ENCODE assay signal across 12 cellular contexts in the genomic region with DNA sequence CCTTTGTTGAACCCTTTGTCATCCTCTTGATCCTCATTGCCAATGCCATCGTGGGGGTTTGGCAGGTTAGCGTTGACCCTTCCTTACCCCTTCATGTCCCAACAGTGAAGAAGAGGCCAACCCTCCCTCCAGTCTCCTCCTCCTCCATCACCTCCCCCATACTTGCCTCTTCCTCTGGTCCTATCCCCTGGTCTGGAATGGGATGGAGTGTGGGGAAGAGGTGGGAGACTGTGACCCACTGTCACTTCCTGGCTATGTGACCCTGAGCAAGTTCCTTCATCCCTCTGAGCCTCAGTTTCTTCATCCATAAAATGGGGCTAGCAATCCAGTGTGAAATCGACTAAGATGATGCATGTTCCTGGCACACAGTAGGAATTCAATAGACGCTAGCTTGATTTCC. TPM values are rescaled to one million over a fixed set of nuclear protein-coding genes. Genes with fewer than 3 reads are reported as not detected.
DNase-seq lines count a peak whose midpoint lies in the region; ATAC-seq and TF ChIP-seq lines count a peak whose summit lies in the region.
"Had no signal": no experiment of that assay in that cellular context is flagged by ENCODE, and none has a peak within 500 bp of the region (broad histone marks: within the 10 kb centered on the region; RNA-seq: fewer than 3 reads in every experiment).

No MANE protein-coding gene starts in this region.

- CTCF ChIA-PET in activated naive CD4-positive, alpha-beta T cell treated with anti-CD3 and anti-CD28 coated beads, Interleukin-2, amount 10 ng/mL, durations not matched to agents 7 days and 5 days (lab: Charles Lee): interaction anchor here (0.9 kb wide), 1 partner anchor 64 kb away, joined by 4 read pairs; no protein-coding TSS in a partner anchor

- H3K4me3 ChIP-seq in heart left ventricle: no peak overlapping the region

- no peaks in the 10 kb centered on the region for H3K9me3 Mint-ChIP-seq in activated naive CD4-positive, alpha-beta T cell treated with anti-CD3 and anti-CD28 coated beads, Interleukin-2, amount 10 ng/mL, durations not matched to agents 7 days and 5 days
- peaks cover 7% of the 10 kb centered on the region for H3K9me3 Mint-ChIP-seq in glutamatergic neuron (ENCODE audit: unreplicated experiment)
- no peaks in the 10 kb centered on the region for H3K9me3 Mint-ChIP-seq in stimulated activated effector memory CD8-positive, alpha-beta T cell treated with anti-CD3 and anti-CD28 coated beads, Interleukin-12 subunit alpha, Interleukin-12 subunit beta, amount 100 ng/mL, for 72 hours

- H3K36me3 ChIP-seq in heart left ventricle: peaks cover 0 to 2% (median 0%) of the 10 kb centered on the region in 9 donors
- H3K36me3 ChIP-seq: breast epithelium had no signal

- H3K27me3 ChIP-seq in heart left ventricle: peaks cover 0 to 10% (median 0%) of the 10 kb centered on the region in 9 donors
- H3K27me3 ChIP-seq: breast epithelium had no signal

- peaks cover 4 to 16% (median 11%) of the 10 kb centered on the region in 12 donors for H3K4me1 ChIP-seq in heart left ventricle

- no peak for ATAC-seq in T-helper 17 cell
- ATAC-seq in stimulated activated effector memory CD8-positive, alpha-beta T cell treated with anti-CD3 and anti-CD28 coated beads, Interleukin-12 subunit alpha, Interleukin-12 subunit beta, amount 100 ng/mL, for 72 hours: no peak
- no peak for ATAC-seq in heart left ventricle

- intact Hi-C loops in heart left ventricle (cut with DNase I) (loop anchor here in 2 of 10 donors (5.0 kb wide), 2 partner anchors 41 to 61 kb away; no protein-coding TSS in a partner anchor), posterior cingulate gyrus (cut with DNase I) (no loop called here)

- no peak overlapping the region for H3K27ac Mint-ChIP-seq in activated naive CD4-positive, alpha-beta T cell treated with anti-CD3 and anti-CD28 coated beads, Interleukin-2, amount 10 ng/mL, durations not matched to agents 7 days and 5 days
- peak overlapping the region; percentile 37 for H3K27ac Mint-ChIP-seq in T-helper 17 cell
- H3K27ac Mint-ChIP-seq in glutamatergic neuron (ENCODE audit: unreplicated experiment): peak overlapping the region; percentile 77
- peak overlapping the region; percentile 88 for H3K27ac Mint-ChIP-seq in stimulated activated effector memory CD8-positive, alpha-beta T cell treated with anti-CD3 and anti-CD28 coated beads, Interleukin-12 subunit alpha, Interleukin-12 subunit beta, amount 100 ng/mL, for 72 hours

- peak overlapping the region; percentile 88 for H3K4me3 Mint-ChIP-seq in activated naive CD4-positive, alpha-beta T cell treated with anti-CD3 and anti-CD28 coated beads, Interleukin-2, amount 10 ng/mL, durations not matched to agents 7 days and 5 days
- H3K4me3 Mint-ChIP-seq in T-helper 17 cell (peak overlapping the region; percentile 88), glutamatergic neuron (ENCODE audit: unreplicated experiment) (peak overlapping the region; percentile 87)
- H3K4me3 Mint-ChIP-seq in stimulated activated effector memory CD8-positive, alpha-beta T cell treated with anti-CD3 and anti-CD28 coated beads, Interleukin-12 subunit alpha, Interleukin-12 subunit beta, amount 100 ng/mL, for 72 hours: peak overlapping the region; percentile 86

- TF ChIP-seq CTCF in glutamatergic neuron (IDR thresholded peaks at IDR 0.05; ENCODE audit: partially characterized antibody, unreplicated experiment): no peak
- no peak for TF ChIP-seq CTCF in heart left ventricle (IDR thresholded peaks at IDR 0.05)

- H3K27me3 Mint-ChIP-seq in activated naive CD4-positive, alpha-beta T cell treated with anti-CD3 and anti-CD28 coated beads, Interleukin-2, amount 10 ng/mL, durations not matched to agents 7 days and 5 days: peaks cover 10% of the 10 kb centered on the region
- H3K27me3 Mint-ChIP-seq in T-helper 17 cell (peaks cover 15% of the 10 kb centered on the region), glutamatergic neuron (ENCODE audit: unreplicated experiment) (peaks cover 14% of the 10 kb centered on the region)

- TF ChIP-seq POLR2A in heart left ventricle (IDR thresholded peaks at IDR 0.05): no peak

- peaks cover 34% of the 10 kb centered on the region for H3K4me1 Mint-ChIP-seq in activated naive CD4-positive, alpha-beta T cell treated with anti-CD3 and anti-CD28 coated beads, Interleukin-2, amount 10 ng/mL, durations not matched to agents 7 days and 5 days
- peaks cover 19% of the 10 kb centered on the region for H3K4me1 Mint-ChIP-seq in T-helper 17 cell
- H3K4me1 Mint-ChIP-seq in glutamatergic neuron (ENCODE audit: low read depth, unreplicated experiment): peaks cover 11% of the 10 kb centered on the region
- H3K4me1 Mint-ChIP-seq in stimulated activated effector memory CD8-positive, alpha-beta T cell treated with anti-CD3 and anti-CD28 coated beads, Interleukin-12 subunit alpha, Interleukin-12 subunit beta, amount 100 ng/mL, for 72 hours: peaks cover 37% of the 10 kb centered on the region

- no peaks in the 10 kb centered on the region for H3K9me3 ChIP-seq in T-helper 17 cell (ENCODE audit: control insufficient read depth, low read length, poor library complexity, severe bottlenecking)
- no peaks in the 10 kb centered on the region for H3K9me3 ChIP-seq in heart left ventricle
- H3K9me3 ChIP-seq: breast epithelium had no signal

- H3K27ac ChIP-seq in heart left ventricle: no peak overlapping the region
- H3K27ac ChIP-seq: breast epithelium had no signal

- H3K36me3 Mint-ChIP-seq in activated naive CD4-positive, alpha-beta T cell treated with anti-CD3 and anti-CD28 coated beads, Interleukin-2, amount 10 ng/mL, durations not matched to agents 7 days and 5 days: no peaks in the 10 kb centered on the region
- peaks cover 5% of the 10 kb centered on the region for H3K36me3 Mint-ChIP-seq in T-helper 17 cell (ENCODE audit: low read depth)
- no peaks in the 10 kb centered on the region for H3K36me3 Mint-ChIP-seq in glutamatergic neuron (ENCODE audit: unreplicated experiment)
- no peaks in the 10 kb centered on the region for H3K36me3 Mint-ChIP-seq in stimulated activated effector memory CD8-positive, alpha-beta T cell treated with anti-CD3 and anti-CD28 coated beads, Interleukin-12 subunit alpha, Interleukin-12 subunit beta, amount 100 ng/mL, for 72 hours

- WGBS in heart left ventricle, 4 donors: 68 to 77% (median 70%) methylated on average over 4 of the region's 4 CpGs

- DNase-seq in activated naive CD4-positive, alpha-beta T cell treated with anti-CD3 and anti-CD28 coated beads, Interleukin-2, amount 10 ng/mL, durations not matched to agents 7 days and 5 days: no peak
- no peak for DNase-seq in activated naive CD4-positive, alpha-beta T cell (lab: John Stamatoyannopoulos, UW)
- no peak for DNase-seq in T-helper 17 cell
- no peak for DNase-seq in glutamatergic neuron
- no peak for DNase-seq in stimulated activated effector memory CD8-positive, alpha-beta T cell treated with anti-CD3 and anti-CD28 coated beads, Interleukin-12 subunit alpha, Interleukin-12 subunit beta, amount 100 ng/mL, for 72 hours (ENCODE audit: low spot score in 2 of 2)
- no peak for DNase-seq in heart left ventricle
- DNase-seq in DMS53 (lab: John Stamatoyannopoulos, UW): no peak
- no peak for DNase-seq in posterior cingulate gyrus

RNA-seq across cellular contexts. Expression of a gene that starts 2.7 kb away (rescaled TPM):
- total RNA-seq in T-helper 17 cell (1 to 10 TPM in 1 of 2 donors, under 1 TPM in 1; 0.75 to 1.7 TPM), glutamatergic neuron (ENCODE audit: unreplicated experiment) (4.5 TPM), heart left ventricle (under 1 TPM in 5 of 9 donors, not detected in 4; 0.15 to 0.63 (median 0.52) TPM)
- polyA plus RNA-seq in heart left ventricle: under 1 TPM; 0.06 to 0.19 TPM
- total RNA-seq: HT1080, RPMI7951 had no signal

RNA-seq across cellular contexts. Expression of a gene that starts 17.3 kb away (rescaled TPM):
- total RNA-seq in T-helper 17 cell (10 to 100 TPM; 69.1 to 77.7 TPM), glutamatergic neuron (ENCODE audit: unreplicated experiment) (72.1 TPM), heart left ventricle (10 to 100 TPM; 27.5 to 47.1 (median 34.7) TPM)
- 10 to 100 TPM; 34.6 to 43.0 TPM for polyA plus RNA-seq in heart left ventricle

RNA-seq across cellular contexts. Expression of a gene that starts 34.8 kb away (rescaled TPM):
- total RNA-seq in T-helper 17 cell (100 to 1,000 TPM in 1 of 2 donors, 10 to 100 TPM in 1; 78.5 to 103 TPM), glutamatergic neuron (ENCODE audit: unreplicated experiment) (143 TPM), heart left ventricle (100 to 1,000 TPM; 179 to 250 (median 225) TPM)
- 100 to 1,000 TPM; 281 to 384 TPM for polyA plus RNA-seq in heart left ventricle

RNA-seq across cellular contexts. Expression of a gene that starts 44.1 kb away (rescaled TPM):
- 10 to 100 TPM; 25.2 to 25.3 TPM for total RNA-seq in T-helper 17 cell
- total RNA-seq in glutamatergic neuron (ENCODE audit: unreplicated experiment): 15.3 TPM
- 10 to 100 TPM; 10.2 to 22.3 (median 14.7) TPM for total RNA-seq in heart left ventricle
- polyA plus RNA-seq in heart left ventricle: 10 to 100 TPM; 22.3 to 31.1 TPM

RNA-seq across cellular contexts. Expression of a gene that starts 50.8 kb away (rescaled TPM):
- total RNA-seq in T-helper 17 cell (1 to 10 TPM in 1 of 2 donors, not detected in 1; 4.0 TPM), glutamatergic neuron (ENCODE audit: unreplicated experiment) (0.27 TPM), heart left ventricle (under 1 TPM in 2 of 9 donors, not detected in 7; 0.21 to 0.44 TPM)
- polyA plus RNA-seq in heart left ventricle: under 1 TPM; 0.10 to 0.23 TPM
- total RNA-seq: breast epithelium, endothelial cell of umbilical vein, HT1080, RPMI7951 had no signal
